ENCODE assay signal across 1 cellular context in the genomic region with DNA sequence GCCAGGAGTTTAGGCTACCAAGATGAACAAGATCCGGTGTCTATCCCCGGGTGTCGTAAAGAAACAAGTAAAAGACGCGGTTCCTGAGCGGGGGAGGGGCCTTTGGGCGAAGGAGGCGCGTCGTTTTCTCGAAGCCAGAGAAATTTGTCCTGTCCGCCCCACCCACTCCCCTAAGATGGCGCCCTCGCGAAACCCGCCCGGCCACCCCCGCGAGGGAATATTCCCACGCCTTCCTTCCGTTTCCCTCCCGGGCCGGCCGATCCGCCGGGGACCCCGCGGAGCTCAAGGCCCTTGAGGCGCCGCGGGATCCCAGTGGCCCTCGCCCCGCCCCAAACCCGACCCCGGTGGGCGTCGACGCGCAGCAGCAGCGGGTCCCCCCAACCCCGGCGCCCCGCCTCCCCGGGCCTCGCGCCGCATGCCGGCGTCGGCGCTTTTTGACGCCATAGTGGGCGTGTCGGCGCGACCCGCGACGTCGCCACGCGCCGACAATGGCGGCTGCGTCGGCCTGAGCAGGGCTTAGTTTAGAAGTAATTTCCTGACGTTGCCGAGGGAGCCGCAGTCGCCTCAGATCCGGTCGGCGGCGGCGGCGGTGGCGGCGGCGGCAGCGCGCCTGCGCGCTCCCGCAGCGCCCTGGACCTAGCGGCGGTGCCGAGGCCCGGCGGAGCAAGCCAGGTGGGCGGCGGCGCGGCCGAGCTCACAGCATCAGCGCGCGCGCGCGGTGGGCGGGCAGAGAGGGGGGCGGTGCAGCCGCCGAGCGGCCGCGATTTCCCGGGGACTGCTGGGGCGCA.
TF ChIP-seq lines count a peak whose summit lies in the region.

No MANE protein-coding gene starts in this region.

TF ChIP-seq in GM23338, 12 proteins besides CTCF, POLR2A, EP300 and RAD21:
- TF ChIP-seq, protein P1, sequence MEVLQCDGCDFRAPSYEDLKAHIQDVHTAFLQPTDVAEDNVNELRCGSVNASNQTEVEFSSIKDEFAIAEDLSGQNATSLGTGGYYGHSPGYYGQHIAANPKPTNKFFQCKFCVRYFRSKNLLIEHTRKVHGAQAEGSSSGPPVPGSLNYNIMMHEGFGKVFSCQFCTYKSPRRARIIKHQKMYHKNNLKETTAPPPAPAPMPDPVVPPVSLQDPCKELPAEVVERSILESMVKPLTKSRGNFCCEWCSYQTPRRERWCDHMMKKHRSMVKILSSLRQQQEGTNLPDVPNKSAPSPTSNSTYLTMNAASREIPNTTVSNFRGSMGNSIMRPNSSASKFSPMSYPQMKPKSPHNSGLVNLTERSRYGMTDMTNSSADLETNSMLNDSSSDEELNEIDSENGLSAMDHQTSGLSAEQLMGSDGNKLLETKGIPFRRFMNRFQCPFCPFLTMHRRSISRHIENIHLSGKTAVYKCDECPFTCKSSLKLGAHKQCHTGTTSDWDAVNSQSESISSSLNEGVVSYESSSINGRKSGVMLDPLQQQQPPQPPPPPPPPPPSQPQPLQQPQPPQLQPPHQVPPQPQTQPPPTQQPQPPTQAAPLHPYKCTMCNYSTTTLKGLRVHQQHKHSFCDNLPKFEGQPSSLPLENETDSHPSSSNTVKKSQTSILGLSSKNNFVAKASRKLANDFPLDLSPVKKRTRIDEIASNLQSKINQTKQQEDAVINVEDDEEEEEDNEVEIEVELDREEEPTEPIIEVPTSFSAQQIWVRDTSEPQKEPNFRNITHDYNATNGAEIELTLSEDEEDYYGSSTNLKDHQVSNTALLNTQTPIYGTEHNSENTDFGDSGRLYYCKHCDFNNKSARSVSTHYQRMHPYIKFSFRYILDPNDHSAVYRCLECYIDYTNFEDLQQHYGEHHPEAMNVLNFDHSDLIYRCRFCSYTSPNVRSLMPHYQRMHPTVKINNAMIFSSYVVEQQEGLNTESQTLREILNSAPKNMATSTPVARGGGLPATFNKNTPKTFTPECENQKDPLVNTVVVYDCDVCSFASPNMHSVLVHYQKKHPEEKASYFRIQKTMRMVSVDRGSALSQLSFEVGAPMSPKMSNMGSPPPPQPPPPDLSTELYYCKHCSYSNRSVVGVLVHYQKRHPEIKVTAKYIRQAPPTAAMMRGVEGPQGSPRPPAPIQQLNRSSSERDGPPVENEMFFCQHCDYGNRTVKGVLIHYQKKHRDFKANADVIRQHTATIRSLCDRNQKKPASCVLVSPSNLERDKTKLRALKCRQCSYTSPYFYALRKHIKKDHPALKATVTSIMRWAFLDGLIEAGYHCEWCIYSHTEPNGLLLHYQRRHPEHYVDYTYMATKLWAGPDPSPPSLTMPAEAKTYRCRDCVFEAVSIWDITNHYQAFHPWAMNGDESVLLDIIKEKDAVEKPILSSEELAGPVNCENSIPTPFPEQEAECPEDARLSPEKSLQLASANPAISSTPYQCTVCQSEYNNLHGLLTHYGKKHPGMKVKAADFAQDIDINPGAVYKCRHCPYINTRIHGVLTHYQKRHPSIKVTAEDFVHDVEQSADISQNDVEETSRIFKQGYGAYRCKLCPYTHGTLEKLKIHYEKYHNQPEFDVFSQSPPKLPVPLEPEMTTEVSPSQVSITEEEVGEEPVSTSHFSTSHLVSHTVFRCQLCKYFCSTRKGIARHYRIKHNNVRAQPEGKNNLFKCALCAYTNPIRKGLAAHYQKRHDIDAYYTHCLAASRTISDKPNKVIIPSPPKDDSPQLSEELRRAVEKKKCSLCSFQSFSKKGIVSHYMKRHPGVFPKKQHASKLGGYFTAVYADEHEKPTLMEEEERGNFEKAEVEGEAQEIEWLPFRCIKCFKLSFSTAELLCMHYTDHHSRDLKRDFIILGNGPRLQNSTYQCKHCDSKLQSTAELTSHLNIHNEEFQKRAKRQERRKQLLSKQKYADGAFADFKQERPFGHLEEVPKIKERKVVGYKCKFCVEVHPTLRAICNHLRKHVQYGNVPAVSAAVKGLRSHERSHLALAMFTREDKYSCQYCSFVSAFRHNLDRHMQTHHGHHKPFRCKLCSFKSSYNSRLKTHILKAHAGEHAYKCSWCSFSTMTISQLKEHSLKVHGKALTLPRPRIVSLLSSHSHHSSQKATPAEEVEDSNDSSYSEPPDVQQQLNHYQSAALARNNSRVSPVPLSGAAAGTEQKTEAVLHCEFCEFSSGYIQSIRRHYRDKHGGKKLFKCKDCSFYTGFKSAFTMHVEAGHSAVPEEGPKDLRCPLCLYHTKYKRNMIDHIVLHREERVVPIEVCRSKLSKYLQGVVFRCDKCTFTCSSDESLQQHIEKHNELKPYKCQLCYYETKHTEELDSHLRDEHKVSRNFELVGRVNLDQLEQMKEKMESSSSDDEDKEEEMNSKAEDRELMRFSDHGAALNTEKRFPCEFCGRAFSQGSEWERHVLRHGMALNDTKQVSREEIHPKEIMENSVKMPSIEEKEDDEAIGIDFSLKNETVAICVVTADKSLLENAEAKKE (CRISPR knock-in tag; IDR thresholded peaks at IDR 0.05), result no peak
- TF ChIP-seq, protein P2, sequence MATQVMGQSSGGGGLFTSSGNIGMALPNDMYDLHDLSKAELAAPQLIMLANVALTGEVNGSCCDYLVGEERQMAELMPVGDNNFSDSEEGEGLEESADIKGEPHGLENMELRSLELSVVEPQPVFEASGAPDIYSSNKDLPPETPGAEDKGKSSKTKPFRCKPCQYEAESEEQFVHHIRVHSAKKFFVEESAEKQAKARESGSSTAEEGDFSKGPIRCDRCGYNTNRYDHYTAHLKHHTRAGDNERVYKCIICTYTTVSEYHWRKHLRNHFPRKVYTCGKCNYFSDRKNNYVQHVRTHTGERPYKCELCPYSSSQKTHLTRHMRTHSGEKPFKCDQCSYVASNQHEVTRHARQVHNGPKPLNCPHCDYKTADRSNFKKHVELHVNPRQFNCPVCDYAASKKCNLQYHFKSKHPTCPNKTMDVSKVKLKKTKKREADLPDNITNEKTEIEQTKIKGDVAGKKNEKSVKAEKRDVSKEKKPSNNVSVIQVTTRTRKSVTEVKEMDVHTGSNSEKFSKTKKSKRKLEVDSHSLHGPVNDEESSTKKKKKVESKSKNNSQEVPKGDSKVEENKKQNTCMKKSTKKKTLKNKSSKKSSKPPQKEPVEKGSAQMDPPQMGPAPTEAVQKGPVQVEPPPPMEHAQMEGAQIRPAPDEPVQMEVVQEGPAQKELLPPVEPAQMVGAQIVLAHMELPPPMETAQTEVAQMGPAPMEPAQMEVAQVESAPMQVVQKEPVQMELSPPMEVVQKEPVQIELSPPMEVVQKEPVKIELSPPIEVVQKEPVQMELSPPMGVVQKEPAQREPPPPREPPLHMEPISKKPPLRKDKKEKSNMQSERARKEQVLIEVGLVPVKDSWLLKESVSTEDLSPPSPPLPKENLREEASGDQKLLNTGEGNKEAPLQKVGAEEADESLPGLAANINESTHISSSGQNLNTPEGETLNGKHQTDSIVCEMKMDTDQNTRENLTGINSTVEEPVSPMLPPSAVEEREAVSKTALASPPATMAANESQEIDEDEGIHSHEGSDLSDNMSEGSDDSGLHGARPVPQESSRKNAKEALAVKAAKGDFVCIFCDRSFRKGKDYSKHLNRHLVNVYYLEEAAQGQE (IDR thresholded peaks at IDR 0.05; ENCODE audit: unreplicated experiment), result no peak
- TF ChIP-seq POLR2AphosphoS5 (IDR thresholded peaks at IDR 0.05; ENCODE audit: low read depth), result peak; percentile 27
- TF ChIP-seq, protein P3, sequence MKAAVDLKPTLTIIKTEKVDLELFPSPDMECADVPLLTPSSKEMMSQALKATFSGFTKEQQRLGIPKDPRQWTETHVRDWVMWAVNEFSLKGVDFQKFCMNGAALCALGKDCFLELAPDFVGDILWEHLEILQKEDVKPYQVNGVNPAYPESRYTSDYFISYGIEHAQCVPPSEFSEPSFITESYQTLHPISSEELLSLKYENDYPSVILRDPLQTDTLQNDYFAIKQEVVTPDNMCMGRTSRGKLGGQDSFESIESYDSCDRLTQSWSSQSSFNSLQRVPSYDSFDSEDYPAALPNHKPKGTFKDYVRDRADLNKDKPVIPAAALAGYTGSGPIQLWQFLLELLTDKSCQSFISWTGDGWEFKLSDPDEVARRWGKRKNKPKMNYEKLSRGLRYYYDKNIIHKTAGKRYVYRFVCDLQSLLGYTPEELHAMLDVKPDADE (IDR thresholded peaks at IDR 0.05), result no peak
- TF ChIP-seq CREB1 (CRISPR knock-in tag; IDR thresholded peaks at IDR 0.05; ENCODE audit: low read depth), result peak; percentile 91
- TF ChIP-seq EZH2phosphoT487 (IDR thresholded peaks at IDR 0.05; ENCODE audit: unreplicated experiment), result no peak
- no peak for TF ChIP-seq STAT1 (IDR thresholded peaks at IDR 0.05; ENCODE audit: unreplicated experiment)
